1 cellular context compared by ENCODE assay signal in the genomic region with DNA sequence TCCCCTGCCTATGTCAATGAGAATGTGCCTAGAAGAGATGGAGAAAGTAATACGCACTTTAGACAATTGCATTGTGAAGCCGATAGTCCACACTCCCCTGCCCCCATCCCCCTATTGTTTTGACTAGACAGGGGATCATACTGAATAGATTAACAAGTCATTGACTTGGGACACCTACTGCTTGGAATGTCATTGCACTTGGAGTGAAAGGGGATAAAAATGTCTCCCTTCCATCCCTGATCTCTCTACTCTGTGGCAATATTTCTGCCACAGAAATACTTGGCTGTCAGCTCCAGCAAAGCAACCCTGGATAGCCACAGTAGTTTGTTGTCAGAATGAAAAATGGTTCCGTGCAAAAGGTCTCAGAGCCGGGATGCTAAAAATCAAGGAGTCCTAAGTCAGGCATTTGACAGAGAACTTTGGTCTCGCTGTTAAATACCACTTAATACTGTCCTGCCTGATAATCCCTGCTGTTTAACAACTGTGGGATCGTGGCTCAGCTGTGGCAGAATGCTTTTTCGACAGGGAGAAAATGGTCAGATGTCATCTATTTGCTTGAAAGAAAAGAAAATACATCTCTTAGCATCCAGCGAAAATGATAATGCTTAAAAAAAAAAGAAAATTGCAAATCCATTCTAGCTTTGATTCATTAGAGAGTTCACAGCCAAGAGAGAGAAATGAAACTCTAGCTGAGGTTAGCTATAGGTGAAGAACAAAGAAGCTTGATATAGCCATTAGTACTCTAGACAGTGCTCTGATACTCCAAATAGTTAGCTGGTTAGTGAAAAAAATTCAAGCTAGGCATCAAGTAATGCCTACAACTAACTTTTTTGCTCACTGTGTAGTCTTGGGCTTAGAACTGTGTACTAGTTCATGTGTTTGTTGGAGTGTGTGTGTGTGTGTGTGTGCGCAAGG.
TF ChIP-seq lines count a peak whose summit lies in the region.

No MANE protein-coding gene starts in this region.

TF ChIP-seq in IMR-90, 13 proteins besides CTCF, POLR2A, EP300 and RAD21 (continued from another document):
- TF ChIP-seq, protein P1, sequence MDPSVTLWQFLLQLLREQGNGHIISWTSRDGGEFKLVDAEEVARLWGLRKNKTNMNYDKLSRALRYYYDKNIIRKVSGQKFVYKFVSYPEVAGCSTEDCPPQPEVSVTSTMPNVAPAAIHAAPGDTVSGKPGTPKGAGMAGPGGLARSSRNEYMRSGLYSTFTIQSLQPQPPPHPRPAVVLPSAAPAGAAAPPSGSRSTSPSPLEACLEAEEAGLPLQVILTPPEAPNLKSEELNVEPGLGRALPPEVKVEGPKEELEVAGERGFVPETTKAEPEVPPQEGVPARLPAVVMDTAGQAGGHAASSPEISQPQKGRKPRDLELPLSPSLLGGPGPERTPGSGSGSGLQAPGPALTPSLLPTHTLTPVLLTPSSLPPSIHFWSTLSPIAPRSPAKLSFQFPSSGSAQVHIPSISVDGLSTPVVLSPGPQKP (IDR thresholded peaks at IDR 0.05; ENCODE audit: borderline replicate concordance, low read depth, low read length): no peak
- TF ChIP-seq MXI1 (IDR thresholded peaks at IDR 0.05; ENCODE audit: borderline replicate concordance, low read depth, low read length): no peak
